Comparison of ENCODE assay signal across 30 cellular contexts in genomic region chr2:989766-990467, GRCh38. TPM values are rescaled to one million over a fixed set of nuclear protein-coding genes. Genes with fewer than 3 reads are reported as not detected.
"Had no signal": no experiment of that assay in that cellular context is flagged by ENCODE, and none has a peak within 500 bp of the region (broad histone marks: within the 10 kb centered on the region; RNA-seq: fewer than 3 reads in every experiment).

No MANE protein-coding gene starts in this region.

- H3K27ac Mint-ChIP-seq: activated naive CD8-positive, alpha-beta T cell; activated T-cell treated with anti-CD3 and anti-CD28 coated beads, Interleukin-2, amount 50 U/mL, for 72 hours; immature natural killer cell; nephron had no signal

- H3K4me3 Mint-ChIP-seq: activated naive CD8-positive, alpha-beta T cell; activated T-cell treated with anti-CD3 and anti-CD28 coated beads, Interleukin-2, amount 50 U/mL, for 72 hours; immature natural killer cell; nephron had no signal

- H3K36me3 Mint-ChIP-seq: brain, immature natural killer cell had no signal

- H3K9me3 ChIP-seq: adrenal gland, ascending aorta, gastroesophageal sphincter, lower lobe of right lung, pancreas, psoas muscle, suprapubic skin, tibial artery had no signal

- H3K4me1 ChIP-seq: adrenal gland, ascending aorta, gastroesophageal sphincter, lower lobe of right lung, pancreas, psoas muscle, suprapubic skin, tibial artery had no signal

- H3K4me3 ChIP-seq: adrenal gland, ascending aorta, coronary artery, dorsolateral prefrontal cortex, gastroesophageal sphincter, lower lobe of right lung, pancreas, psoas muscle, suprapubic skin, tibial artery had no signal

- H3K36me3 ChIP-seq: adrenal gland, ascending aorta, gastroesophageal sphincter, lower lobe of right lung, pancreas, suprapubic skin, tibial artery had no signal

- H3K9me3 Mint-ChIP-seq: activated T-cell treated with anti-CD3 and anti-CD28 coated beads, Interleukin-2, amount 50 U/mL, for 72 hours; immature natural killer cell had no signal

- DNase-seq: activated CD4-positive, alpha-beta T cell treated with anti-CD3 and anti-CD28 coated beads for 4 hours; activated CD4-positive, alpha-beta T cell treated with anti-CD3 and anti-CD28 coated beads, Interleukin-2, amount 50 U/mL, for 4 hours; activated naive CD4-positive, alpha-beta T cell treated with Interleukin-2 at 50 U/mL for 16 hours; activated T-cell treated with anti-CD3 and anti-CD28 coated beads for 4 hours; activated T-cell treated with anti-CD3 and anti-CD28 coated beads, Interleukin-2, amount 50 U/mL, for 72 hours; adrenal gland; dorsolateral prefrontal cortex; effector memory CD4-positive, alpha-beta T cell; erythroblast; hypothalamus; immature natural killer cell; kidney; lower lobe of right lung; mesendoderm; pancreas; psoas muscle; stimulated activated CD4-positive, alpha-beta T cell treated with anti-CD3 and anti-CD28 coated beads, Interleukin-15, amount 100 ng/mL, for 24 hours; stimulated activated CD4-positive, alpha-beta T cell treated with anti-CD3 and anti-CD28 coated beads, Interleukin-2, amount 100 ng/mL, for 24 hours; stimulated activated naive CD4-positive, alpha-beta T cell; tibial artery had no signal

- ATAC-seq: activated T-cell treated with anti-CD3 and anti-CD28 coated beads, Interleukin-2, amount 50 U/mL, for 72 hours; gastroesophageal sphincter; left lobe of liver; lower lobe of right lung; pancreas; psoas muscle had no signal

- H3K27me3 Mint-ChIP-seq: activated naive CD8-positive, alpha-beta T cell; brain had no signal

- H3K27me3 ChIP-seq: adrenal gland, ascending aorta, pancreas, suprapubic skin, tibial artery had no signal

- H3K27ac ChIP-seq: adrenal gland, ascending aorta, coronary artery, dorsolateral prefrontal cortex, gastroesophageal sphincter, lower lobe of right lung, pancreas, psoas muscle, suprapubic skin, tibial artery had no signal

RNA-seq across cellular contexts. Expression of gene SNTG2, which starts 39.3 kb away (rescaled TPM):
- total RNA-seq: fibroblast of lung; left lobe of liver; T-helper 1 cell treated with Interleukin-12 subunit alpha and Interleukin-12 subunit beta and Interleukin-4 antibody, amounts not matched to agents 30 ng/mL and 1 ng/mL, for 36 hours had no signal
- polyA plus RNA-seq: immature natural killer cell had no signal
